ENCODE assay signal across 1 cellular context in the genomic region with DNA sequence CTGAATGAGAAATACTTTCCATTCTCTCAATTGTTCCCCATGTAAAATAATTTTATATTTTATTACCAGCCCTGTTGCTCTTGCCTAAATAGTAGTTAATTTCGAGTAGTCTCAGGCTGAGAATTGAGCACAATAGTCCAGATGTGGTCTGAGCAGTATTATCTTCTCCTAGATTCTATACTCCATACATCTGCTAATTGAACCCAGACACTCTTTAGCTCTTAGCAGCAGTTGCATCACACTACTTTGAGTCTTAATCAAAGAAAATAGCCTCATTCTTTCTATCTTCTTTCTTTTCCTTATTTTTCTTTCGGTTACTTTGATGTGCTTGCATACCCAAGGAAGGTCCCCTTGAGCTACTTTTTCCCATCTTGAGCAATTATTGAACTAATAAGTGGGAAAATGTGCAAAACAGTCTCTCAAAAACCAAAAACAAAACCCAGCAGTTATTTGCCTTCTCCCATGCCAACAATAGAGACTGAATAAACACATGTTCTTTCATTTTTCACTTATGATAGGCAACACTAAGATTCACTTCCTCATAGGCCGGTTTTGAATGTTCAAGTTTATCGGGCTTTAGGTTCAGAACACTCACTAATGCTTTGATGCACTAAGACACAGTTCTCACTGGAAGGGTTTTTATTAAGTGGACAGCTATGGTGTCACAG.
TF ChIP-seq lines count a peak whose summit lies in the region.

No MANE protein-coding gene starts in this region.

TF ChIP-seq in GM12878, 131 proteins besides CTCF, POLR2A, EP300 and RAD21 (continued from another document):
- TF ChIP-seq, protein P1, sequence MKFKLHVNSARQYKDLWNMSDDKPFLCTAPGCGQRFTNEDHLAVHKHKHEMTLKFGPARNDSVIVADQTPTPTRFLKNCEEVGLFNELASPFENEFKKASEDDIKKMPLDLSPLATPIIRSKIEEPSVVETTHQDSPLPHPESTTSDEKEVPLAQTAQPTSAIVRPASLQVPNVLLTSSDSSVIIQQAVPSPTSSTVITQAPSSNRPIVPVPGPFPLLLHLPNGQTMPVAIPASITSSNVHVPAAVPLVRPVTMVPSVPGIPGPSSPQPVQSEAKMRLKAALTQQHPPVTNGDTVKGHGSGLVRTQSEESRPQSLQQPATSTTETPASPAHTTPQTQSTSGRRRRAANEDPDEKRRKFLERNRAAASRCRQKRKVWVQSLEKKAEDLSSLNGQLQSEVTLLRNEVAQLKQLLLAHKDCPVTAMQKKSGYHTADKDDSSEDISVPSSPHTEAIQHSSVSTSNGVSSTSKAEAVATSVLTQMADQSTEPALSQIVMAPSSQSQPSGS (IDR thresholded peaks at IDR 0.05; ENCODE audit: low read length): 0 out of 2 replicates have a peak, but pooled peaks have one; percentile 25
- TF ChIP-seq LARP7 (IDR thresholded peaks at IDR 0.05) (no peak), MTA2 (IDR thresholded peaks at IDR 0.05; ENCODE audit: low read depth) (peak; percentile 19; the same call in 1 of the 2 replicates), TBL1XR1 (IDR thresholded peaks at IDR 0.05; ENCODE audit: low read depth, low read length) (no peak), SMC3 (IDR thresholded peaks at IDR 0.05; ENCODE audit: borderline replicate concordance, low read length) (0 out of 2 replicates have a peak, but pooled peaks have one; percentile 4), GATAD2B (conservative IDR thresholded peaks at IDR 0.05; ENCODE audit: low read depth) (no peak), JUNB (IDR thresholded peaks at IDR 0.05) (peak; percentile 14; the same call in 1 of the 2 replicates), CHD1 (IDR thresholded peaks at IDR 0.05; ENCODE audit: low read depth, low read length) (no peak)
- TF ChIP-seq, protein P2, sequence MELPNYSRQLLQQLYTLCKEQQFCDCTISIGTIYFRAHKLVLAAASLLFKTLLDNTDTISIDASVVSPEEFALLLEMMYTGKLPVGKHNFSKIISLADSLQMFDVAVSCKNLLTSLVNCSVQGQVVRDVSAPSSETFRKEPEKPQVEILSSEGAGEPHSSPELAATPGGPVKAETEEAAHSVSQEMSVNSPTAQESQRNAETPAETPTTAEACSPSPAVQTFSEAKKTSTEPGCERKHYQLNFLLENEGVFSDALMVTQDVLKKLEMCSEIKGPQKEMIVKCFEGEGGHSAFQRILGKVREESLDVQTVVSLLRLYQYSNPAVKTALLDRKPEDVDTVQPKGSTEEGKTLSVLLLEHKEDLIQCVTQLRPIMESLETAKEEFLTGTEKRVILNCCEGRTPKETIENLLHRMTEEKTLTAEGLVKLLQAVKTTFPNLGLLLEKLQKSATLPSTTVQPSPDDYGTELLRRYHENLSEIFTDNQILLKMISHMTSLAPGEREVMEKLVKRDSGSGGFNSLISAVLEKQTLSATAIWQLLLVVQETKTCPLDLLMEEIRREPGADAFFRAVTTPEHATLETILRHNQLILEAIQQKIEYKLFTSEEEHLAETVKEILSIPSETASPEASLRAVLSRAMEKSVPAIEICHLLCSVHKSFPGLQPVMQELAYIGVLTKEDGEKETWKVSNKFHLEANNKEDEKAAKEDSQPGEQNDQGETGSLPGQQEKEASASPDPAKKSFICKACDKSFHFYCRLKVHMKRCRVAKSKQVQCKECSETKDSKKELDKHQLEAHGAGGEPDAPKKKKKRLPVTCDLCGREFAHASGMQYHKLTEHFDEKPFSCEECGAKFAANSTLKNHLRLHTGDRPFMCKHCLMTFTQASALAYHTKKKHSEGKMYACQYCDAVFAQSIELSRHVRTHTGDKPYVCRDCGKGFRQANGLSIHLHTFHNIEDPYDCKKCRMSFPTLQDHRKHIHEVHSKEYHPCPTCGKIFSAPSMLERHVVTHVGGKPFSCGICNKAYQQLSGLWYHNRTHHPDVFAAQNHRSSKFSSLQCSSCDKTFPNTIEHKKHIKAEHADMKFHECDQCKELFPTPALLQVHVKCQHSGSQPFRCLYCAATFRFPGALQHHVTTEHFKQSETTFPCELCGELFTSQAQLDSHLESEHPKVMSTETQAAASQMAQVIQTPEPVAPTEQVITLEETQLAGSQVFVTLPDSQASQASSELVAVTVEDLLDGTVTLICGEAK (IDR thresholded peaks at IDR 0.05; ENCODE audit: borderline replicate concordance): no peak
- TF ChIP-seq, protein P3, sequence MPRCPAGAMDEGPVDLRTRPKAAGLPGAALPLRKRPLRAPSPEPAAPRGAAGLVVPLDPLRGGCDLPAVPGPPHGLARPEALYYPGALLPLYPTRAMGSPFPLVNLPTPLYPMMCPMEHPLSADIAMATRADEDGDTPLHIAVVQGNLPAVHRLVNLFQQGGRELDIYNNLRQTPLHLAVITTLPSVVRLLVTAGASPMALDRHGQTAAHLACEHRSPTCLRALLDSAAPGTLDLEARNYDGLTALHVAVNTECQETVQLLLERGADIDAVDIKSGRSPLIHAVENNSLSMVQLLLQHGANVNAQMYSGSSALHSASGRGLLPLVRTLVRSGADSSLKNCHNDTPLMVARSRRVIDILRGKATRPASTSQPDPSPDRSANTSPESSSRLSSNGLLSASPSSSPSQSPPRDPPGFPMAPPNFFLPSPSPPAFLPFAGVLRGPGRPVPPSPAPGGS (IDR thresholded peaks at IDR 0.05; ENCODE audit: borderline replicate concordance, insufficient read depth, low read depth, low read length, poor library complexity, severe bottlenecking): no peak
